In the genomic region with DNA sequence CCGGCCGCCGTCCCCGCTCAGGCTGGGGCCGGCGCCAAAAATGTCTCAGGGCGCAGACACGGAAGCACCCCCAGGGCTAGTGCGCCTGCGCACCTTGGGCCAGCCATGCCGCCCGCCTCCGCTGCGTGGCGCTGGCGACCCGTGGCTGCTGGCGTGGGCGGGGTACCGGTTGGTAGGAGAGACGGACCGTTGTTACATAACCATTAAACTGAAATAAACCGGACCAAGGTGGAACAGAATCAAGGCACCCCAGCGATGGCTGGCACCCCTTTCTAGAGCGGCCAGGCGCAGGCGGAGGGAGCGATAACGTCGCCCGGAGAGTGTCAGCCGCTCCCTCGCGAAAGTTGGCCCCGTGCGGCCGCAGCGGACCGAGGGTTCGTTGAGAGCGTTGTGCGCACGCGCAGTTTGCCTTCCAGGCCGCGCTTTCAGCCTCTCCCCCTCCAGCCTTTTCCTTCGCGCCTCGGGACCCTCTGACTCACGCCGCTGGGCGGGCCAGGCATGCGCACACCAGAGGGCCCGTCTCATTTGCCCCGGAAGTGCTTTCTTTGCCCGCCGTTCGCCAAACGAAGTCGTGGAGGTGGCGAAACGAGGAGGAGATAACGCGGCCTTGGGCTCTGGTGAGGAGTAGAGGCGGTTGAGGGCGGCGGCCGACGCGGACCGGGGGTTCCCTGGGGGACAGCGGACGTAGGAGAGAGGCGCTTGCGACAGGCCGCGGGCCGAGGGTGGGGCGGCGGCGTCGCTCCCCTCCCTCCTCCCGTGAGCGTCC, we compare ENCODE assay signal across 8 cellular contexts. TPM values are rescaled to one million over a fixed set of nuclear protein-coding genes. Genes with fewer than 3 reads are reported as not detected.
A peak's percentile ranks its signal among the peaks of the same experiment; 100 is the strongest.
DNase-seq lines count a peak whose midpoint lies in the region; ATAC-seq and TF ChIP-seq lines count a peak whose summit lies in the region.

A gene with protein sequence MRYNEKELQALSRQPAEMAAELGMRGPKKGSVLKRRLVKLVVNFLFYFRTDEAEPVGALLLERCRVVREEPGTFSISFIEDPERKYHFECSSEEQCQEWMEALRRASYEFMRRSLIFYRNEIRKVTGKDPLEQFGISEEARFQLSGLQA (minus strand): TSS at position 45 of the 766 bp plus-strand sequence. CDS start 81 bp downstream, outside the sequence.
A gene with protein sequence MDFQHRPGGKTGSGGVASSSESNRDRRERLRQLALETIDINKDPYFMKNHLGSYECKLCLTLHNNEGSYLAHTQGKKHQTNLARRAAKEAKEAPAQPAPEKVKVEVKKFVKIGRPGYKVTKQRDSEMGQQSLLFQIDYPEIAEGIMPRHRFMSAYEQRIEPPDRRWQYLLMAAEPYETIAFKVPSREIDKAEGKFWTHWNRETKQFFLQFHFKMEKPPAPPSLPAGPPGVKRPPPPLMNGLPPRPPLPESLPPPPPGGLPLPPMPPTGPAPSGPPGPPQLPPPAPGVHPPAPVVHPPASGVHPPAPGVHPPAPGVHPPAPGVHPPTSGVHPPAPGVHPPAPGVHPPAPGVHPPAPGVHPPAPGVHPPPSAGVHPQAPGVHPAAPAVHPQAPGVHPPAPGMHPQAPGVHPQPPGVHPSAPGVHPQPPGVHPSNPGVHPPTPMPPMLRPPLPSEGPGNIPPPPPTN (plus strand): TSS at position 540 of the 766 bp plus-strand sequence. CDS start 6,595 bp downstream, outside the sequence.

- BruUV-seq in Panc1 (replicated peaks; lab: Mats Ljungman, UMichigan): no TSS peak

- peak within 1 kb of the TSS; percentile 97 for H3K4me3 Mint-ChIP-seq in activated T-cell treated with anti-CD3 and anti-CD28 coated beads, Interleukin-2, amount 50 U/mL, for 4 hours

- H2AFZ ChIP-seq in DND-41 (ENCODE audit: low read depth, low read length) (peak within 1 kb of the TSS; percentile 87), KMS-11 (ENCODE audit: low read depth) (peak within 1 kb of the TSS; percentile 76; the same call in 1 of the 2 replicates)

- peaks cover 97% of the 10 kb centered on the region for H3K79me2 ChIP-seq in DND-41 (ENCODE audit: insufficient read depth, low read length)
- H3K79me2 ChIP-seq in KMS-11 (ENCODE audit: insufficient read depth, low read depth): peaks cover 82% of the 10 kb centered on the region

- H3K4me2 ChIP-seq in DND-41 (ENCODE audit: insufficient read depth, low read length): peak within 1 kb of the TSS; percentile 82
- H3K4me2 ChIP-seq in KMS-11: peak within 1 kb of the TSS; percentile 85

- H3K27me3 ChIP-seq in DND-41 (ENCODE audit: insufficient read depth, low read length, poor library complexity) (no peaks in the 10 kb centered on the region), KMS-11 (ENCODE audit: insufficient read depth, low read depth) (no peaks in the 10 kb centered on the region), Panc1 (ENCODE audit: control insufficient read depth, insufficient read depth, low read length) (no peaks in the 10 kb centered on the region), esophagus (ENCODE audit: control insufficient read depth in 1 of 2, insufficient read depth in 2 of 2, low read length in 2 of 2) (no peaks in the 10 kb centered on the region), mucosa of stomach (ENCODE audit: control insufficient read depth, insufficient read depth, low read length) (no peaks in the 10 kb centered on the region)

- H3K4me1 Mint-ChIP-seq in activated T-cell treated with anti-CD3 and anti-CD28 coated beads, Interleukin-2, amount 50 U/mL, for 4 hours (ENCODE audit: low read depth): peaks cover 52% of the 10 kb centered on the region

- peak; percentile 75 for ATAC-seq in DND-41 (ENCODE audit: insufficient read depth, low read depth)
- peak; percentile 67 for ATAC-seq in GM21723 (IDR thresholded peaks at IDR 0.05; ENCODE audit: unreplicated experiment)
- peak; percentile 78 for ATAC-seq in Panc1
- ATAC-seq in activated T-cell treated with anti-CD3 and anti-CD28 coated beads, Interleukin-2, amount 50 U/mL, for 4 hours: peak; percentile 78

- CTCF ChIA-PET in Panc1 (lab: Charles Lee): interaction anchor here (1.4 kb wide), 1 partner anchor 80 kb away, joined by 3 read pairs; no protein-coding TSS in a partner anchor

- intact Hi-C loops in Panc1 (cut with micrococcal nuclease; ENCODE audit: unreplicated experiment): loop anchor here (2.0 to 5.0 kb wide), 2 partner anchors 36 to 81 kb away; no protein-coding TSS in a partner anchor

- no peaks in the 10 kb centered on the region for H3K9me3 ChIP-seq in DND-41 (ENCODE audit: insufficient read depth, low read length, severe bottlenecking)
- no peaks in the 10 kb centered on the region for H3K9me3 ChIP-seq in Panc1 (ENCODE audit: control insufficient read depth, insufficient read depth, low read depth, low read length)
- no peaks in the 10 kb centered on the region for H3K9me3 ChIP-seq in esophagus (ENCODE audit: control insufficient read depth in 2 of 2, insufficient read depth in 1 of 2, low read depth in 1 of 2, low read length in 1 of 2)
- H3K9me3 ChIP-seq in mucosa of stomach (ENCODE audit: control insufficient read depth, low read length): no peaks in the 10 kb centered on the region

- TF ChIP-seq CTCF in DND-41 (IDR thresholded peaks at IDR 0.05; ENCODE audit: borderline replicate concordance, extremely low read depth, low read length, poor library complexity, severe bottlenecking) (peak; percentile 100), KMS-11 (conservative IDR thresholded peaks at IDR 0.05; ENCODE audit: low read depth, low read length) (peak; percentile 88), Panc1 (IDR thresholded peaks at IDR 0.05) (peak; percentile 98)

- POLR2A ChIA-PET in Panc1 (lab: Charles Lee): interaction anchor here (0.6 kb wide), 1 partner anchor 82 kb away, joined by 16 read pairs; no protein-coding TSS in a partner anchor

- peaks cover 73% of the 10 kb centered on the region for H4K20me1 ChIP-seq in DND-41 (ENCODE audit: insufficient read depth, low read length)
- peaks cover 22% of the 10 kb centered on the region for H4K20me1 ChIP-seq in KMS-11 (ENCODE audit: insufficient read depth)

- no peaks in the 10 kb centered on the region for H3K27me3 Mint-ChIP-seq in activated T-cell treated with anti-CD3 and anti-CD28 coated beads, Interleukin-2, amount 50 U/mL, for 4 hours (ENCODE audit: low read depth)

- peak within 1 kb of the TSS; percentile 64 to 90 for H3K4me3 ChIP-seq in DND-41 (ENCODE audit: low read depth in 1 of 2, low read length in 2 of 2)
- no peak within 1 kb of the TSS for H3K4me3 ChIP-seq in KMS-11 (IDR thresholded peaks at IDR 0.05; ENCODE audit: insufficient read depth, low read depth, low read length)
- H3K4me3 ChIP-seq in Panc1 (ENCODE audit: low read depth in 2 of 2, low read length in 2 of 2): peak within 1 kb of the TSS; percentile 75 to 83
- peak within 1 kb of the TSS; percentile 81 to 91 for H3K4me3 ChIP-seq in esophagus (ENCODE audit: low read depth in 1 of 2, low read length in 2 of 2)
- peak within 1 kb of the TSS; percentile 43 for H3K4me3 ChIP-seq in mucosa of stomach (ENCODE audit: low read length)

- peaks cover 25% of the 10 kb centered on the region for H3K36me3 Mint-ChIP-seq in activated T-cell treated with anti-CD3 and anti-CD28 coated beads, Interleukin-2, amount 50 U/mL, for 4 hours (ENCODE audit: insufficient read depth)

- peak; percentile 98 for DNase-seq in DND-41
- peak; percentile 86 for DNase-seq in Panc1 (ENCODE audit: low read depth, low spot score)
- DNase-seq in activated T-cell treated with anti-CD3 and anti-CD28 coated beads, Interleukin-2, amount 50 U/mL, for 4 hours: peak; percentile 99
- DNase-seq in stimulated activated CD8-positive, alpha-beta memory T cell treated with anti-CD3 and anti-CD28 coated beads, Interleukin-7, amount 100 ng/mL, for 1 hour (ENCODE audit: low read depth in 2 of 2): peak; percentile 95 to 96

- in situ Hi-C loops in Panc1 (cut with HindIII; ENCODE audit: low pct_unique_long_range_greater_than_20kb, low sequenced_read_pairs): no loop called here

- peaks cover 65% of the 10 kb centered on the region for H3K36me3 ChIP-seq in DND-41 (ENCODE audit: insufficient read depth, low read length)
- peaks cover 3% of the 10 kb centered on the region; the same call in 1 of the 2 replicates for H3K36me3 ChIP-seq in KMS-11 (ENCODE audit: insufficient read depth)
- peaks cover 4% of the 10 kb centered on the region; the same call in 1 of the 2 replicates for H3K36me3 ChIP-seq in Panc1 (ENCODE audit: control insufficient read depth, insufficient read depth, low read length)
- peaks cover 0 to 25% of the 10 kb centered on the region in 2 donors for H3K36me3 ChIP-seq in esophagus (ENCODE audit: control insufficient read depth in 2 of 2, insufficient read depth in 2 of 2, low read length in 1 of 2)
- H3K36me3 ChIP-seq in mucosa of stomach (ENCODE audit: control insufficient read depth, insufficient read depth, low read length): no peaks in the 10 kb centered on the region

- peak within 1 kb of the TSS; percentile 96 for H3K27ac ChIP-seq in DND-41 (ENCODE audit: low read length)
- peak within 1 kb of the TSS; percentile 78 for H3K27ac ChIP-seq in KMS-11
- H3K27ac ChIP-seq in Panc1 (ENCODE audit: low read length): peak within 1 kb of the TSS; percentile 89
- H3K27ac ChIP-seq in esophagus (ENCODE audit: low read depth in 2 of 2, low read length in 1 of 2): peak within 1 kb of the TSS; percentile 99 to 100

- peaks cover 71% of the 10 kb centered on the region for H3K4me1 ChIP-seq in DND-41 (ENCODE audit: insufficient read depth, low read length)
- H3K4me1 ChIP-seq in KMS-11 (ENCODE audit: low read depth, poor library complexity, severe bottlenecking): peaks cover 58% of the 10 kb centered on the region
- peaks cover 36% of the 10 kb centered on the region for H3K4me1 ChIP-seq in Panc1 (ENCODE audit: control insufficient read depth, insufficient read depth, low read length)
- peaks cover 6 to 32% of the 10 kb centered on the region in 2 donors for H3K4me1 ChIP-seq in esophagus (ENCODE audit: control insufficient read depth in 2 of 2, insufficient read depth in 2 of 2, low read length in 1 of 2)
- peaks cover 61% of the 10 kb centered on the region for H3K4me1 ChIP-seq in mucosa of stomach (ENCODE audit: control insufficient read depth, insufficient read depth, low read length)

- no peaks in the 10 kb centered on the region for H3K9me3 Mint-ChIP-seq in activated T-cell treated with anti-CD3 and anti-CD28 coated beads, Interleukin-2, amount 50 U/mL, for 4 hours

- H3K9ac ChIP-seq in DND-41 (ENCODE audit: low read depth, low read length) (peak within 1 kb of the TSS; percentile 99), KMS-11 (peak within 1 kb of the TSS; percentile 88), mucosa of stomach (ENCODE audit: low read length) (peak within 1 kb of the TSS; percentile 71)

- WGBS in esophagus, 2 donors: 0 to 1% methylated on average over 66 to 84 of the region's 84 CpGs

RNA-seq across cellular contexts. Expression of the first gene that starts in this region (rescaled TPM):
- 78.6 TPM for total RNA-seq in Panc1 (2021; ENCODE audit: unreplicated experiment)
- polyA plus RNA-seq in Panc1 (2012; ENCODE audit: insufficient read length): 74.7 TPM
- total RNA-seq in activated T-cell treated with anti-CD3 and anti-CD28 coated beads, Interleukin-2, amount 50 U/mL, for 4 hours: 10 to 100 TPM; 69.0 to 92.2 (median 71.4) TPM
- polyA plus RNA-seq in esophagus: 10 to 100 TPM; 55.5 to 59.5 TPM

RNA-seq across cellular contexts. Expression of the second gene that starts in this region (rescaled TPM):
- total RNA-seq in Panc1 (2021; ENCODE audit: unreplicated experiment): 103 TPM
- polyA plus RNA-seq in Panc1 (2012; ENCODE audit: insufficient read length): 129 TPM
- 100 to 1,000 TPM; 174 to 195 (median 179) TPM for total RNA-seq in activated T-cell treated with anti-CD3 and anti-CD28 coated beads, Interleukin-2, amount 50 U/mL, for 4 hours
- 10 to 100 TPM; 38.2 to 55.3 TPM for polyA plus RNA-seq in esophagus
